In genomic region chr7:91266067-91266930, GRCh38 we compare ENCODE assay signal across 9 cellular contexts. TPM values are rescaled to one million over a fixed set of nuclear protein-coding genes. Genes with fewer than 3 reads are reported as not detected.
DNase-seq lines count a peak whose midpoint lies in the region; ATAC-seq, FAIRE-seq and TF ChIP-seq lines count a peak whose summit lies in the region.
"Had no signal": no experiment of that assay in that cellular context is flagged by ENCODE, and none has a peak within 500 bp of the region (broad histone marks: within the 10 kb centered on the region; RNA-seq: fewer than 3 reads in every experiment).

No MANE protein-coding gene starts in this region.

- H3K9me3 ChIP-seq in pancreas, result no peaks in the 10 kb centered on the region

- DNase-seq in COLO668 (lab: John Stamatoyannopoulos, UW; ENCODE audit: unreplicated experiment) (peak; percentile 56), RWPE1 (ENCODE audit: low spot score) (no peak), fibroblast of the aortic adventitia (ENCODE audit: low read depth) (peak; percentile 64), pancreas (peak in 5 of 6 donors; percentile 15 to 83 (median 49)), NCI-H1048 (lab: John Stamatoyannopoulos, UW) (no peak)
- DNase-seq: OCI-M1 had no signal

- CTCF ChIA-PET in RWPE1 (lab: Yijun Ruan, JAX), result interaction anchor here (0.6 kb wide), 1 partner anchor 9 kb away, joined by 3 read pairs; no protein-coding TSS in a partner anchor

- H3K27ac ChIP-seq in RWPE1, result peak overlapping the region; percentile 96
- no peak overlapping the region for H3K27ac ChIP-seq in pancreas

- intact Hi-C loops in pancreas (cut with DNase I), result loop anchor here in 1 of 3 donors (10.0 kb wide), 1 partner anchor 171 kb away; no protein-coding TSS in a partner anchor

- H3K4me3 ChIP-seq in fibroblast of the aortic adventitia (ENCODE audit: low read depth, low read length) (peak overlapping the region; percentile 91), pancreas (peak overlapping the region; percentile 3 to 83 (median 72))

- POLR2A ChIA-PET in RWPE1 (lab: Yijun Ruan, JAX; ENCODE audit: low non-redundant PET), result no interaction called here

- ATAC-seq in pancreas, result no peak
- ATAC-seq in GM18907 (IDR thresholded peaks at IDR 0.05; ENCODE audit: unreplicated experiment), result no peak
- ATAC-seq in HG03175 (IDR thresholded peaks at IDR 0.05; ENCODE audit: unreplicated experiment), result no peak
- no peak for ATAC-seq in HG03442 (IDR thresholded peaks at IDR 0.05; ENCODE audit: unreplicated experiment)

- H3K4me1 ChIP-seq in pancreas, result peaks cover 6 to 15% (median 11%) of the 10 kb centered on the region in 3 donors

- FAIRE-seq in pancreas (lab: Jason Lieb, UNC), result no peak

- H3K36me3 ChIP-seq in pancreas, result no peaks in the 10 kb centered on the region

- no peak for TF ChIP-seq CTCF in RWPE1 (conservative IDR thresholded peaks at IDR 0.05; ENCODE audit: low read depth)
- peak; percentile 10 for TF ChIP-seq CTCF in fibroblast of the aortic adventitia (IDR thresholded peaks at IDR 0.05; ENCODE audit: insufficient read depth, low read length)
- TF ChIP-seq CTCF in pancreas (IDR thresholded peaks at IDR 0.05), result no peak

- WGBS in pancreas, 2 donors, result 79% methylated on average over 58 of the region's 58 CpGs

- no peaks in the 10 kb centered on the region for H3K27me3 ChIP-seq in pancreas

RNA-seq across cellular contexts. Expression of gene FZD1, which starts 2.1 kb away (rescaled TPM):
- total RNA-seq in fibroblast of the aortic adventitia (ENCODE audit: low replicate concordance) (11.8 and 28.7 TPM in 2 replicates), pancreas (10 to 100 TPM in 1 of 6 donors, 1 to 10 TPM in 5; 4.3 to 10.5 (median 6.2) TPM)
- polyA plus RNA-seq in pancreas, result 1 to 10 TPM; 2.0 to 3.9 TPM

Comparison
In these comparisons a context has a peak if more than half of its experiments do, and no peak if none do; other contexts are left out.
1. DNase-seq: peak in COLO668 (single experiment), fibroblast of the aortic adventitia (single experiment) and pancreas (5 of 6); none in RWPE1 (single experiment) and NCI-H1048 (single experiment).